In genomic region chr18:71398530-71398929, GRCh38 we compare ENCODE assay signal across 11 cellular contexts.
A peak's percentile ranks its signal among the peaks of the same experiment; 100 is the strongest.
DNase-seq lines count a peak whose midpoint lies in the region; FAIRE-seq and TF ChIP-seq lines count a peak whose summit lies in the region.
"Had no signal": no experiment of that assay in that cellular context is flagged by ENCODE, and none has a peak within 500 bp of the region (broad histone marks: within the 10 kb centered on the region; RNA-seq: fewer than 3 reads in every experiment).

No MANE protein-coding gene starts in this region.

- no peaks in the 10 kb centered on the region for H3K9me3 ChIP-seq in kidney (ENCODE audit: control insufficient read depth in 1 of 2, low read length in 2 of 2)

- peaks cover 0 to under 1% (median 0%) of the 10 kb centered on the region in 7 donors for H3K9me3 Mint-ChIP-seq in CD14-positive monocyte

- FAIRE-seq in D721Med (lab: Jason Lieb, UNC) (peak; percentile 91), kidney (lab: Jason Lieb, UNC) (no peak)
- FAIRE-seq: bronchial epithelial cell, G401.6 had no signal

- no peak overlapping the region for H3K4me3 ChIP-seq in kidney (ENCODE audit: low read length in 2 of 2)

- H3K4me3 Mint-ChIP-seq in CD14-positive monocyte = no peak overlapping the region

- H3K9ac ChIP-seq in kidney (ENCODE audit: low read length in 2 of 2) = no peak overlapping the region

- no peaks in the 10 kb centered on the region for H3K4me1 ChIP-seq in kidney (ENCODE audit: control insufficient read depth in 1 of 2, insufficient read depth in 1 of 2, low read depth in 1 of 2, low read length in 2 of 2)

- peak; percentile 44 for TF ChIP-seq CTCF in D721Med (IDR thresholded peaks at IDR 0.05; ENCODE audit: insufficient read depth, missing control alignments)
- peak; percentile 57 for TF ChIP-seq CTCF in kidney (IDR thresholded peaks at IDR 0.05; ENCODE audit: borderline replicate concordance, extremely low read depth, insufficient read depth)
- TF ChIP-seq CTCF in CD14-positive monocyte (IDR thresholded peaks at IDR 0.05) = no peak

- intact Hi-C loops in kidney (cut with DNase I) = no loop called here
- intact Hi-C loops in CD14-positive monocyte (cut with micrococcal nuclease) = no loop called here

- DNase-seq in D721Med (ENCODE audit: insufficient read length, low spot score) (no peak), NCI-H1092 (lab: John Stamatoyannopoulos, UW) (peak; percentile 73), SW480 (ENCODE audit: low spot score) (peak; percentile 1), kidney (no peak), GM19240 (ENCODE audit: insufficient read length, low spot score) (no peak), CD14-positive monocyte (ENCODE audit: low spot score) (no peak), NCI-H226 (no peak)
- no peak for DNase-seq in effector CD8-positive, alpha-beta T cell (lab: John Stamatoyannopoulos, UW)
- DNase-seq: stimulated activated CD4-positive, alpha-beta T cell treated with anti-CD3 and anti-CD28 coated beads, Interleukin-4, amount 100 ng/mL, for 4 hours had no signal

- no peaks in the 10 kb centered on the region for H3K36me3 ChIP-seq in kidney (ENCODE audit: control insufficient read depth in 1 of 2, insufficient read depth in 2 of 2, low read length in 2 of 2)

- H3K27me3 Mint-ChIP-seq in CD14-positive monocyte (ENCODE audit: low read depth in 3 of 3) = no peaks in the 10 kb centered on the region

- H3K4me1 Mint-ChIP-seq in CD14-positive monocyte = no peaks in the 10 kb centered on the region

- H3K27ac ChIP-seq in kidney (ENCODE audit: low read depth in 2 of 2, low read length in 2 of 2) = no peak overlapping the region

- H3K36me3 Mint-ChIP-seq in CD14-positive monocyte = no peaks in the 10 kb centered on the region

- no peak overlapping the region for H3K27ac Mint-ChIP-seq in CD14-positive monocyte

Comparison
In these comparisons a context has a peak if more than half of its experiments do, and no peak if none do; other contexts are left out.
1. DNase-seq: peak in NCI-H1092 (single experiment) and SW480 (single experiment); none in D721Med (single experiment), kidney (single experiment), GM19240 (single experiment), CD14-positive monocyte (single experiment), effector CD8-positive, alpha-beta T cell (single experiment) and NCI-H226 (single experiment).